Comparison of ENCODE assay signal across 26 cellular contexts in genomic region chr2:43389581-43390466, GRCh38.
DNase-seq lines count a peak whose midpoint lies in the region; ATAC-seq and TF ChIP-seq lines count a peak whose summit lies in the region.
"Had no signal": no experiment of that assay in that cellular context is flagged by ENCODE, and none has a peak within 500 bp of the region (broad histone marks: within the 10 kb centered on the region; RNA-seq: fewer than 3 reads in every experiment).

No MANE protein-coding gene starts in this region.

- H4K20me1 ChIP-seq in OCI-LY3 (ENCODE audit: insufficient read depth, low read length): no peaks in the 10 kb centered on the region

- peaks cover 19% of the 10 kb centered on the region; the same call in 1 of the 2 replicates for H3K79me2 ChIP-seq in OCI-LY3 (ENCODE audit: low read length)

- peaks cover 31% of the 10 kb centered on the region for H3K4me1 Mint-ChIP-seq in type B pancreatic cell (ENCODE audit: unreplicated experiment)

- H3K27ac Mint-ChIP-seq in type B pancreatic cell: peak overlapping the region; percentile 49
- H3K27ac Mint-ChIP-seq: activated CD8-positive, alpha-beta memory T cell treated with anti-CD3 and anti-CD28 coated beads, Interleukin-2, amount 10 ng/mL, durations not matched to agents 7 days and 5 days; activated naive CD4-positive, alpha-beta T cell treated with anti-CD3 and anti-CD28 coated beads, Interleukin-2, amount 50 U/mL, for 72 hours; activated T-helper 1 cell treated with anti-CD3 and anti-CD28 coated beads, Interleukin-12 subunit alpha, Interleukin-12 subunit beta, Interleukin-2, Interleukin-4 antibody, amounts not matched to agents 30 ng/mL and 10 ng/mL and 1 ng/mL, durations not matched to agents 14 hours and 24 hours and 36 hours; CD4-positive, alpha-beta T cell; memory B cell; stimulated activated memory B cell treated with anti-CD40 and anti-IgM and Interleukin-4, amounts not matched to agents 10 μg/mL and 1 μg/mL and 100 μg/mL, for 72 hours had no signal

- no peaks in the 10 kb centered on the region for H3K9me3 ChIP-seq in OCI-LY3 (ENCODE audit: insufficient read depth, low read length)
- H3K9me3 ChIP-seq: MG63, suprapubic skin had no signal

- H3K36me3 Mint-ChIP-seq in type B pancreatic cell: peaks cover 6% of the 10 kb centered on the region

- H3K27ac ChIP-seq in OCI-LY3 (ENCODE audit: low read length): peak overlapping the region; percentile 24; the same call in 1 of the 2 replicates
- H3K27ac ChIP-seq: SK-N-MC had no signal

- H3K4me3 ChIP-seq in OCI-LY3 (ENCODE audit: low read length): no peak overlapping the region
- H3K4me3 ChIP-seq: K562, MG63, SK-N-MC, suprapubic skin had no signal

- no peak overlapping the region for H3K9ac ChIP-seq in OCI-LY3 (ENCODE audit: low read length)

- peaks cover 12% of the 10 kb centered on the region for H3K36me3 ChIP-seq in OCI-LY3 (replicated peaks; ENCODE audit: low read depth, low read length)
- H3K36me3 ChIP-seq: MG63, suprapubic skin had no signal

- H3K4me1 ChIP-seq in OCI-LY3 (ENCODE audit: low read length): peaks cover 77% of the 10 kb centered on the region

- peak; percentile 89 for DNase-seq in DMS53 treated with DMSO at 0.1 percent for 48 hours (lab: John Stamatoyannopoulos, UW; ENCODE audit: unreplicated experiment)
- no peak for DNase-seq in left lobe of liver (ENCODE audit: low spot score)
- no peak for DNase-seq in type B pancreatic cell (ENCODE audit: extremely low spot score, unreplicated experiment)
- no peak for DNase-seq in anterior cingulate cortex (lab: John Stamatoyannopoulos, UW)
- no peak for DNase-seq in pons (ENCODE audit: low spot score)
- DNase-seq: activated CD4-positive, alpha-beta T cell treated with anti-CD3 and anti-CD28 coated beads for 48 hours; activated CD8-positive, alpha-beta memory T cell treated with anti-CD3 and anti-CD28 coated beads, Interleukin-2, amount 10 ng/mL, durations not matched to agents 7 days and 5 days; CD4-positive, alpha-beta T cell; cerebellar nuclear complex; glutamatergic neuron; kidney glomerular epithelial cell; MG63; naive B cell; NCI-H1417 treated with DMSO at 0.1 percent for 48 hours; NCI-H2107; stimulated activated CD4-positive, alpha-beta T cell treated with anti-CD3 and anti-CD28 coated beads, Interleukin-2, amount 100 ng/mL, for 48 hours; T-helper 2 cell had no signal

- no peaks in the 10 kb centered on the region for H3K9me3 Mint-ChIP-seq in type B pancreatic cell
- H3K9me3 Mint-ChIP-seq: activated naive CD4-positive, alpha-beta T cell treated with anti-CD3 and anti-CD28 coated beads, Interleukin-2, amount 50 U/mL, for 72 hours; activated T-helper 1 cell treated with anti-CD3 and anti-CD28 coated beads, Interleukin-12 subunit alpha, Interleukin-12 subunit beta, Interleukin-2, Interleukin-4 antibody, amounts not matched to agents 30 ng/mL and 10 ng/mL and 1 ng/mL, durations not matched to agents 14 hours and 24 hours and 36 hours; CD4-positive, alpha-beta T cell; memory B cell; naive B cell; stimulated activated memory B cell treated with anti-CD40 and anti-IgM and Interleukin-4, amounts not matched to agents 10 μg/mL and 1 μg/mL and 100 μg/mL, for 72 hours had no signal

- peak overlapping the region; percentile 8 for H3K4me3 Mint-ChIP-seq in type B pancreatic cell
- H3K4me3 Mint-ChIP-seq: activated CD8-positive, alpha-beta memory T cell treated with anti-CD3 and anti-CD28 coated beads, Interleukin-2, amount 10 ng/mL, durations not matched to agents 7 days and 5 days; activated T-helper 1 cell treated with anti-CD3 and anti-CD28 coated beads, Interleukin-12 subunit alpha, Interleukin-12 subunit beta, Interleukin-2, Interleukin-4 antibody, amounts not matched to agents 30 ng/mL and 10 ng/mL and 1 ng/mL, durations not matched to agents 14 hours and 24 hours and 36 hours; CD4-positive, alpha-beta T cell; memory B cell; naive B cell; stimulated activated memory B cell treated with anti-CD40 and anti-IgM and Interleukin-4, amounts not matched to agents 10 μg/mL and 1 μg/mL and 100 μg/mL, for 72 hours had no signal

- no peaks in the 10 kb centered on the region for H3K27me3 Mint-ChIP-seq in type B pancreatic cell
- H3K27me3 Mint-ChIP-seq: activated CD8-positive, alpha-beta memory T cell treated with anti-CD3 and anti-CD28 coated beads, Interleukin-2, amount 10 ng/mL, durations not matched to agents 7 days and 5 days; CD4-positive, alpha-beta T cell; memory B cell; naive B cell; stimulated activated memory B cell treated with anti-CD40 and anti-IgM and Interleukin-4, amounts not matched to agents 10 μg/mL and 1 μg/mL and 100 μg/mL, for 72 hours had no signal

- no peak overlapping the region for H3K4me2 ChIP-seq in OCI-LY3 (ENCODE audit: low read length)

- H3K27me3 ChIP-seq in OCI-LY3 (ENCODE audit: low read depth, low read length): no peaks in the 10 kb centered on the region
- H3K27me3 ChIP-seq: MG63, suprapubic skin had no signal

- TF ChIP-seq CTCF in OCI-LY3 (IDR thresholded peaks at IDR 0.05; ENCODE audit: low read depth, low read length) (no peak), type B pancreatic cell (conservative IDR thresholded peaks at IDR 0.05) (no peak)

- no peak overlapping the region for H2AFZ ChIP-seq in OCI-LY3 (ENCODE audit: low read depth, low read length)

- peak; percentile 15 for ATAC-seq in left lobe of liver
- no peak for ATAC-seq in GM21576 (IDR thresholded peaks at IDR 0.05; ENCODE audit: unreplicated experiment)
- ATAC-seq: activated CD8-positive, alpha-beta memory T cell treated with anti-CD3 and anti-CD28 coated beads, Interleukin-2, amount 10 ng/mL, durations not matched to agents 7 days and 5 days; activated naive CD4-positive, alpha-beta T cell treated with anti-CD3 and anti-CD28 coated beads, Interleukin-2, amount 50 U/mL, for 72 hours; K562; stimulated activated memory B cell treated with anti-CD40 and anti-IgM and Interleukin-4, amounts not matched to agents 10 μg/mL and 1 μg/mL and 100 μg/mL, for 72 hours had no signal
